Comparison of ENCODE assay signal across 18 cellular contexts in genomic region chr13:29310806-29311205, GRCh38.
DNase-seq lines count a peak whose midpoint lies in the region; ATAC-seq, FAIRE-seq and TF ChIP-seq lines count a peak whose summit lies in the region.
"Had no signal": no experiment of that assay in that cellular context is flagged by ENCODE, and none has a peak within 500 bp of the region (broad histone marks: within the 10 kb centered on the region; RNA-seq: fewer than 3 reads in every experiment).

No MANE protein-coding gene starts in this region.

- POLR2A ChIA-PET in GM10248 (lab: Yijun Ruan, JAX): no interaction called here

- no peak for TF ChIP-seq CTCF in GM10248 (IDR thresholded peaks at IDR 0.05; ENCODE audit: control extremely low read depth, extremely low read depth, low read depth, missing control alignments)

- FAIRE-seq in frontal cortex (lab: Jason Lieb, UNC): peak; percentile 70
- FAIRE-seq: GM12878, HepG2 had no signal

- CTCF ChIA-PET in GM10248 (lab: Yijun Ruan, JAX): no interaction called here

- peak; percentile 84 to 90 for DNase-seq in NCI-H526 (lab: John Stamatoyannopoulos, UW)
- peak in 1 of 2 donors; percentile 26 for DNase-seq in frontal cortex (ENCODE audit: low spot score in 2 of 2)
- peak; percentile 54 for DNase-seq in midbrain (lab: John Stamatoyannopoulos, UW)
- DNase-seq in GM10248 (ENCODE audit: extremely low spot score): no peak
- DNase-seq: 8988T; Calu3; CD8-positive, alpha-beta T cell; DMS79 treated with DMSO at 0.1 percent for 48 hours; GF-D8; GOT3; H7; HFFc6 had no signal

- ATAC-seq in HG03139 (IDR thresholded peaks at IDR 0.05; ENCODE audit: unreplicated experiment) (no peak), GM18502 (IDR thresholded peaks at IDR 0.05; ENCODE audit: poor library complexity, unreplicated experiment) (no peak), HG03571 (IDR thresholded peaks at IDR 0.05; ENCODE audit: unreplicated experiment) (no peak)
- ATAC-seq: CD8-positive, alpha-beta T cell; GM12878; HCT116; HepG2 had no signal
